In genomic region chr1:63904826-63905225, GRCh38 we compare ENCODE assay signal across 15 cellular contexts.
DNase-seq lines count a peak whose midpoint lies in the region; ATAC-seq and TF ChIP-seq lines count a peak whose summit lies in the region.
"Had no signal": no experiment of that assay in that cellular context is flagged by ENCODE, and none has a peak within 500 bp of the region (broad histone marks: within the 10 kb centered on the region; RNA-seq: fewer than 3 reads in every experiment).

No MANE protein-coding gene starts in this region.

- H3K27ac ChIP-seq in A673 (ENCODE audit: low read depth, low read length, poor library complexity, severe bottlenecking) = peak overlapping the region; percentile 13
- no peak overlapping the region for H3K27ac ChIP-seq in H9 (ENCODE audit: insufficient read length, low read depth, low read length)
- no peak overlapping the region for H3K27ac ChIP-seq in Panc1 (ENCODE audit: low read length)
- no peak overlapping the region for H3K27ac ChIP-seq in mesendoderm (ENCODE audit: low read depth, low read length)

- in situ Hi-C loops in Panc1 (cut with HindIII; ENCODE audit: low pct_unique_long_range_greater_than_20kb, low sequenced_read_pairs) = no loop called here
- in situ Hi-C loops in G401 (cut with HindIII; ENCODE audit: low sequenced_read_pairs) = no loop called here
- in situ Hi-C loops in HAP-1 (cut with MboI; ENCODE audit: low sequenced_read_pairs) = no loop called here

- H3K4me2 ChIP-seq in H9 (ENCODE audit: insufficient read depth, insufficient read length, low read length) (no peak overlapping the region), mesendoderm (ENCODE audit: low read length) (no peak overlapping the region)

- H3K27me3 ChIP-seq in A673 (replicated peaks; ENCODE audit: insufficient read depth, low read depth, low read length, poor library complexity) = no peaks in the 10 kb centered on the region
- H3K27me3 ChIP-seq in H9 (ENCODE audit: insufficient read depth, low read length) = no peaks in the 10 kb centered on the region
- no peaks in the 10 kb centered on the region for H3K27me3 ChIP-seq in Panc1 (ENCODE audit: control insufficient read depth, insufficient read depth, low read length)
- H3K27me3 ChIP-seq in mesendoderm (ENCODE audit: insufficient read depth, low read length, poor library complexity) = no peaks in the 10 kb centered on the region
- H3K27me3 ChIP-seq in HAP-1 (ENCODE audit: low read depth) = no peaks in the 10 kb centered on the region

- H2AFZ ChIP-seq in H9 (ENCODE audit: low read length) = no peak overlapping the region

- H3K36me3 Mint-ChIP-seq in H9 (ENCODE audit: insufficient read depth in 1 of 3, low read depth in 3 of 3) = no peaks in the 10 kb centered on the region
- H3K36me3 Mint-ChIP-seq: CD4-positive, CD25-positive, alpha-beta regulatory T cell had no signal

- H3K4me1 ChIP-seq in A673 (ENCODE audit: insufficient read depth, low read length, poor library complexity, severe bottlenecking) = peaks cover 43% of the 10 kb centered on the region
- peaks cover 36% of the 10 kb centered on the region; the same call in 1 of the 2 replicates for H3K4me1 ChIP-seq in H9 (ENCODE audit: insufficient read depth, low read length)
- peaks cover 25% of the 10 kb centered on the region for H3K4me1 ChIP-seq in Panc1 (ENCODE audit: control insufficient read depth, insufficient read depth, low read length)
- peaks cover 17% of the 10 kb centered on the region for H3K4me1 ChIP-seq in mesendoderm (ENCODE audit: control insufficient read depth, low read depth, low read length)
- H3K4me1 ChIP-seq in HAP-1 = no peaks in the 10 kb centered on the region

- H4K8ac ChIP-seq in H9 (replicated peaks; ENCODE audit: insufficient read length, low read depth, low read length) (no peak overlapping the region), mesendoderm (ENCODE audit: low read depth, low read length) (no peak overlapping the region)

- H3T11ph ChIP-seq in H9 (ENCODE audit: low read length) = no peak overlapping the region

- H3K36me3 ChIP-seq in A673 (ENCODE audit: insufficient read depth, low read length, poor library complexity, severe bottlenecking) (no peaks in the 10 kb centered on the region), Panc1 (ENCODE audit: control insufficient read depth, insufficient read depth, low read length) (no peaks in the 10 kb centered on the region), mesendoderm (ENCODE audit: control insufficient read depth, insufficient read depth, low read length) (no peaks in the 10 kb centered on the region), HAP-1 (replicated peaks) (no peaks in the 10 kb centered on the region)

- intact Hi-C loops in A673 (cut with micrococcal nuclease; ENCODE audit: unreplicated experiment) = no loop called here
- intact Hi-C loops in Panc1 (cut with micrococcal nuclease; ENCODE audit: unreplicated experiment) = no loop called here

- no peaks in the 10 kb centered on the region for H4K20me1 ChIP-seq in H9 (ENCODE audit: control insufficient read depth, insufficient read depth, insufficient read length)

- H2BK5ac ChIP-seq in H9 (ENCODE audit: insufficient read length, low read length) (no peak overlapping the region), mesendoderm (ENCODE audit: low read length) (no peak overlapping the region)

- no peaks in the 10 kb centered on the region for H3K27me3 Mint-ChIP-seq in H9 (ENCODE audit: low read depth)
- H3K27me3 Mint-ChIP-seq: CD4-positive, CD25-positive, alpha-beta regulatory T cell had no signal

- H3K9ac ChIP-seq in H9 (ENCODE audit: extremely low read depth, insufficient read length, low read length) = no peak overlapping the region
- no peak overlapping the region for H3K9ac ChIP-seq in mesendoderm (ENCODE audit: low read length)

- H3K4me1 Mint-ChIP-seq in H9 = peaks cover 64 to 72% of the 10 kb centered on the region in 2 experiments
- H3K4me1 Mint-ChIP-seq: CD4-positive, CD25-positive, alpha-beta regulatory T cell had no signal

- H2AK5ac ChIP-seq in H9 (ENCODE audit: insufficient read length, low read length) (no peak overlapping the region), mesendoderm (ENCODE audit: low read length) (no peak overlapping the region)

- H3K27ac Mint-ChIP-seq in H9 = peak overlapping the region in 2 of 3 experiments; percentile 9 to 48; a peak in 2 of 7 replicates
- H3K27ac Mint-ChIP-seq: CD4-positive, CD25-positive, alpha-beta regulatory T cell had no signal

- H2BK15ac ChIP-seq in H9 (ENCODE audit: low read depth, low read length) = no peak overlapping the region
- H2BK15ac ChIP-seq in mesendoderm (replicated peaks; ENCODE audit: low read depth) = no peak overlapping the region

- H3K79me1 ChIP-seq in H9 (ENCODE audit: insufficient read depth, low read depth, low read length, poor library complexity, severe bottlenecking) (no peaks in the 10 kb centered on the region), mesendoderm (ENCODE audit: low read length) (no peaks in the 10 kb centered on the region)

- H2BK12ac ChIP-seq in H9 (ENCODE audit: insufficient read length, low read depth, low read length) = no peak overlapping the region

- H3K18ac ChIP-seq in H9 (ENCODE audit: insufficient read length, low read depth, low read length) (no peak overlapping the region), mesendoderm (ENCODE audit: low read length) (no peak overlapping the region)

- no peak overlapping the region for H3K4me3 ChIP-seq in A673 (ENCODE audit: low read depth, low read length, poor library complexity, severe bottlenecking)
- no peak overlapping the region for H3K4me3 ChIP-seq in Panc1 (ENCODE audit: low read depth in 2 of 2, low read length in 2 of 2)
- no peak overlapping the region for H3K4me3 ChIP-seq in mesendoderm (ENCODE audit: low read length)
- H3K4me3 ChIP-seq in HAP-1 = no peak overlapping the region

- H4K5ac ChIP-seq in H9 (ENCODE audit: insufficient read length, low read depth, low read length) (no peak overlapping the region), mesendoderm (ENCODE audit: low read length) (no peak overlapping the region)

- H4K91ac ChIP-seq in H9 (ENCODE audit: insufficient read length, low read depth, low read length) = no peak overlapping the region

- H2BK20ac ChIP-seq in H9 (ENCODE audit: low read depth, low read length, poor library complexity, severe bottlenecking) = no peak overlapping the region

- H3K9me3 Mint-ChIP-seq in H9 = no peaks in the 10 kb centered on the region
- H3K9me3 Mint-ChIP-seq: CD4-positive, CD25-positive, alpha-beta regulatory T cell had no signal

- DNase-seq in A673 (ENCODE audit: low spot score) (peak; percentile 20), H9 (no peak), Panc1 (ENCODE audit: low read depth, low spot score) (no peak), mesendoderm (peak; percentile 71), G401 (ENCODE audit: low spot score) (no peak), HAP-1 (ENCODE audit: low spot score in 2 of 2) (no peak), cerebellar cortex (ENCODE audit: low spot score) (no peak), omental fat pad (ENCODE audit: low spot score) (no peak)
- DNase-seq: ACHN; Calu3; CD4-positive, CD25-positive, alpha-beta regulatory T cell; NCI-H1436; NCI-H2029 treated with DMSO at 0.1 percent for 48 hours; NCI-H345; SIG-M5 had no signal

- no peaks in the 10 kb centered on the region for H3K9me3 ChIP-seq in A673 (ENCODE audit: low read depth, low read length, poor library complexity, severe bottlenecking)
- H3K9me3 ChIP-seq in H9 (ENCODE audit: control insufficient read depth, low read depth, low read length) = no peaks in the 10 kb centered on the region
- no peaks in the 10 kb centered on the region for H3K9me3 ChIP-seq in Panc1 (ENCODE audit: control insufficient read depth, insufficient read depth, low read depth, low read length)
- H3K9me3 ChIP-seq in HAP-1 = no peaks in the 10 kb centered on the region

- no peak overlapping the region; a peak in 1 of 5 replicates for H3K4me3 Mint-ChIP-seq in H9
- H3K4me3 Mint-ChIP-seq: CD4-positive, CD25-positive, alpha-beta regulatory T cell had no signal

- ATAC-seq in Panc1 = 0 out of 2 replicates have a peak, but pooled peaks have one; percentile 37
- ATAC-seq in omental fat pad (ENCODE audit: low FRiP score) = no peak

- H2BK120ac ChIP-seq in H9 (ENCODE audit: low read depth, low read length, poor library complexity, severe bottlenecking) (no peak overlapping the region), mesendoderm (ENCODE audit: low read depth, low read length) (no peak overlapping the region)

- H3K23me2 ChIP-seq in H9 (ENCODE audit: insufficient read length, low read depth, low read length, poor library complexity, severe bottlenecking) = no peaks in the 10 kb centered on the region

- no CpG with 5 or more reads among the region's 2 CpGs for WGBS in H9 (ENCODE audit: extremely low coverage, insufficient read length, low lambda C conversion rate)
- no CpG with 5 or more reads among the region's 2 CpGs for WGBS in mesendoderm (ENCODE audit: extremely low coverage, insufficient coverage, low lambda C conversion rate)

- H3K56ac ChIP-seq in H9 (ENCODE audit: insufficient read length, low read depth, low read length) (no peak overlapping the region), mesendoderm (ENCODE audit: low read length) (peak overlapping the region; percentile 46)

- POLR2A ChIA-PET in A673 (lab: Charles Lee; ENCODE audit: low non-redundant PET) = no interaction called here
- POLR2A ChIA-PET in Panc1 (lab: Charles Lee) = no interaction called here

- BruUV-seq in A673 (replicated peaks; lab: Mats Ljungman, UMichigan) = no TSS peak
- BruUV-seq in Panc1 (replicated peaks; lab: Mats Ljungman, UMichigan) = no TSS peak

- CTCF ChIA-PET in A673 (lab: Charles Lee) (no interaction called here), Panc1 (lab: Charles Lee) (no interaction called here)

- H3K79me2 ChIP-seq in H9 (ENCODE audit: insufficient read depth, low read length) (peaks cover 6% of the 10 kb centered on the region; the same call in 1 of the 2 replicates), mesendoderm (ENCODE audit: control insufficient read depth, insufficient read depth, low read length) (no peaks in the 10 kb centered on the region)

- H3K4ac ChIP-seq in H9 (ENCODE audit: low read depth, low read length) = no peak overlapping the region
- no peak overlapping the region for H3K4ac ChIP-seq in mesendoderm (ENCODE audit: low read depth, low read length)

- TF ChIP-seq CTCF in A673 (conservative IDR thresholded peaks at IDR 0.05; ENCODE audit: low read depth, low read length) (no peak), H9 (conservative IDR thresholded peaks at IDR 0.05) (no peak), Panc1 (IDR thresholded peaks at IDR 0.05) (peak; percentile 6; the same call in 1 of the 2 replicates), omental fat pad (IDR thresholded peaks at IDR 0.05) (no peak)

- H3K23ac ChIP-seq in H9 (ENCODE audit: insufficient read length, low read depth, low read length) (no peak overlapping the region), mesendoderm (ENCODE audit: low read length) (no peak overlapping the region)

- no peak overlapping the region for H3K14ac ChIP-seq in H9 (ENCODE audit: insufficient read depth, low read length)

Comparison
In these comparisons a context has a peak if more than half of its experiments do, and no peak if none do; other contexts are left out.
1. DNase-seq: peak in A673 (single experiment) and mesendoderm (single experiment); none in H9 (single experiment), Panc1 (single experiment), G401 (single experiment), HAP-1 (0 of 2), cerebellar cortex (single experiment) and omental fat pad (single experiment).